ENCODE assay signal across 30 cellular contexts in genomic region chr7:46032353-46032752, GRCh38.
"Had no signal": no experiment of that assay in that cellular context is flagged by ENCODE, and none has a peak within 500 bp of the region (broad histone marks: within the 10 kb centered on the region; RNA-seq: fewer than 3 reads in every experiment).

No MANE protein-coding gene starts in this region.

- H3K4me3 ChIP-seq: ascending aorta, cardiac muscle cell, gastroesophageal sphincter, hepatocyte, left ventricle myocardium inferior, ovary, prostate gland, right atrium auricular region, spleen, tibial nerve had no signal

- H3K9me3 ChIP-seq: ascending aorta, gastroesophageal sphincter, left ventricle myocardium inferior, neutrophil, ovary, prostate gland, right atrium auricular region, spleen, tibial nerve had no signal

- H3K4me1 Mint-ChIP-seq: activated CD4-positive, alpha-beta memory T cell treated with anti-CD3 and anti-CD28 coated beads, Interleukin-2, amount 10 ng/mL, durations not matched to agents 7 days and 5 days; activated CD4-positive, alpha-beta T cell treated with anti-CD3 and anti-CD28 coated beads, Interleukin-2, amount 10 ng/mL, durations not matched to agents 7 days and 5 days; activated naive CD4-positive, alpha-beta T cell treated with anti-CD3 and anti-CD28 coated beads, Interleukin-2, amount 10 ng/mL, durations not matched to agents 7 days and 5 days; activated naive CD8-positive, alpha-beta T cell treated with anti-CD3 and anti-CD28 coated beads, Interleukin-2, amount 10 ng/mL, durations not matched to agents 7 days and 5 days; brain; immature natural killer cell; naive B cell; nephron progenitor cell; T-cell had no signal

- H3K27ac Mint-ChIP-seq: activated CD4-positive, alpha-beta memory T cell treated with anti-CD3 and anti-CD28 coated beads, Interleukin-2, amount 10 ng/mL, durations not matched to agents 7 days and 5 days; activated CD4-positive, alpha-beta T cell treated with anti-CD3 and anti-CD28 coated beads, Interleukin-2, amount 10 ng/mL, durations not matched to agents 7 days and 5 days; activated naive CD4-positive, alpha-beta T cell treated with anti-CD3 and anti-CD28 coated beads, Interleukin-2, amount 10 ng/mL, durations not matched to agents 7 days and 5 days; activated naive CD8-positive, alpha-beta T cell treated with anti-CD3 and anti-CD28 coated beads, Interleukin-2, amount 10 ng/mL, durations not matched to agents 7 days and 5 days; activated T-cell treated with anti-CD3 and anti-CD28 coated beads, Interleukin-2, amount 50 U/mL, for 24 hours; brain; effector memory CD8-positive, alpha-beta T cell; immature natural killer cell; mesothelial cell of epicardium; naive B cell; nephron progenitor cell; T-cell; WTC11 had no signal

- H3K79me2 ChIP-seq: hepatocyte had no signal

- H3K9me3 Mint-ChIP-seq: activated CD4-positive, alpha-beta memory T cell treated with anti-CD3 and anti-CD28 coated beads, Interleukin-2, amount 10 ng/mL, durations not matched to agents 7 days and 5 days; activated CD4-positive, alpha-beta T cell treated with anti-CD3 and anti-CD28 coated beads, Interleukin-2, amount 10 ng/mL, durations not matched to agents 7 days and 5 days; activated naive CD4-positive, alpha-beta T cell treated with anti-CD3 and anti-CD28 coated beads, Interleukin-2, amount 10 ng/mL, durations not matched to agents 7 days and 5 days; activated naive CD8-positive, alpha-beta T cell treated with anti-CD3 and anti-CD28 coated beads, Interleukin-2, amount 10 ng/mL, durations not matched to agents 7 days and 5 days; activated T-cell treated with anti-CD3 and anti-CD28 coated beads, Interleukin-2, amount 50 U/mL, for 24 hours; T-cell had no signal

- H2AFZ ChIP-seq: hepatocyte had no signal

- H3K4me2 ChIP-seq: hepatocyte had no signal

- H3K27me3 Mint-ChIP-seq: activated CD4-positive, alpha-beta memory T cell treated with anti-CD3 and anti-CD28 coated beads, Interleukin-2, amount 10 ng/mL, durations not matched to agents 7 days and 5 days; activated CD4-positive, alpha-beta T cell treated with anti-CD3 and anti-CD28 coated beads, Interleukin-2, amount 10 ng/mL, durations not matched to agents 7 days and 5 days; activated naive CD4-positive, alpha-beta T cell treated with anti-CD3 and anti-CD28 coated beads, Interleukin-2, amount 10 ng/mL, durations not matched to agents 7 days and 5 days; activated naive CD8-positive, alpha-beta T cell treated with anti-CD3 and anti-CD28 coated beads, Interleukin-2, amount 10 ng/mL, durations not matched to agents 7 days and 5 days; activated T-cell treated with anti-CD3 and anti-CD28 coated beads, Interleukin-2, amount 50 U/mL, for 24 hours; brain; effector memory CD8-positive, alpha-beta T cell had no signal

- H3K36me3 Mint-ChIP-seq: activated naive CD4-positive, alpha-beta T cell treated with anti-CD3 and anti-CD28 coated beads, Interleukin-2, amount 10 ng/mL, durations not matched to agents 7 days and 5 days; activated naive CD8-positive, alpha-beta T cell treated with anti-CD3 and anti-CD28 coated beads, Interleukin-2, amount 10 ng/mL, durations not matched to agents 7 days and 5 days; brain; immature natural killer cell; naive B cell; T-cell had no signal

- H3K27ac ChIP-seq: ascending aorta, gastroesophageal sphincter, hepatocyte, left ventricle myocardium inferior, neutrophil, ovary, prostate gland, right atrium auricular region, spleen, tibial nerve had no signal

- DNase-seq: activated CD4-positive, alpha-beta memory T cell treated with anti-CD3 and anti-CD28 coated beads, Interleukin-2, amount 10 ng/mL, durations not matched to agents 7 days and 5 days; activated CD4-positive, alpha-beta T cell treated with anti-CD3 and anti-CD28 coated beads for 1 hour; activated CD4-positive, alpha-beta T cell treated with anti-CD3 and anti-CD28 coated beads, Interleukin-2, amount 10 ng/mL, durations not matched to agents 7 days and 5 days; activated CD8-positive, alpha-beta memory T cell treated with anti-CD3 and anti-CD28 coated beads, Interleukin-2, amount 50 U/mL, for 48 hours; activated gamma-delta T cell; activated naive CD4-positive, alpha-beta T cell treated with anti-CD3 and anti-CD28 coated beads, Interleukin-2, amount 10 ng/mL, durations not matched to agents 7 days and 5 days; activated naive CD8-positive, alpha-beta T cell treated with anti-CD3 and anti-CD28 coated beads, Interleukin-2, amount 10 ng/mL, durations not matched to agents 7 days and 5 days; activated T-cell treated with anti-CD3 and anti-CD28 coated beads, Interleukin-2, amount 50 U/mL, for 24 hours; cortex of kidney; effector memory CD8-positive, alpha-beta T cell; erythroblast; immature natural killer cell; left ventricle myocardium inferior; naive B cell; nephron progenitor cell; ovary; spleen; stimulated activated naive CD4-positive, alpha-beta T cell treated with Interleukin-2 at 50 U/mL for 16 hours; T-cell had no signal

- H3K4me3 Mint-ChIP-seq: activated CD4-positive, alpha-beta memory T cell treated with anti-CD3 and anti-CD28 coated beads, Interleukin-2, amount 10 ng/mL, durations not matched to agents 7 days and 5 days; activated CD4-positive, alpha-beta T cell treated with anti-CD3 and anti-CD28 coated beads, Interleukin-2, amount 10 ng/mL, durations not matched to agents 7 days and 5 days; activated naive CD4-positive, alpha-beta T cell treated with anti-CD3 and anti-CD28 coated beads, Interleukin-2, amount 10 ng/mL, durations not matched to agents 7 days and 5 days; activated naive CD8-positive, alpha-beta T cell treated with anti-CD3 and anti-CD28 coated beads, Interleukin-2, amount 10 ng/mL, durations not matched to agents 7 days and 5 days; activated T-cell treated with anti-CD3 and anti-CD28 coated beads, Interleukin-2, amount 50 U/mL, for 24 hours; brain; effector memory CD8-positive, alpha-beta T cell; immature natural killer cell; mesothelial cell of epicardium; naive B cell; nephron progenitor cell; T-cell; WTC11 had no signal

- H3K27me3 ChIP-seq: ascending aorta, cardiac muscle cell, gastroesophageal sphincter, hepatocyte, neutrophil, ovary, right atrium auricular region, spleen, tibial nerve had no signal

- H3K36me3 ChIP-seq: ascending aorta, cardiac muscle cell, gastroesophageal sphincter, left ventricle myocardium inferior, neutrophil, ovary, prostate gland, right atrium auricular region, spleen, tibial nerve had no signal

- H3K4me1 ChIP-seq: gastroesophageal sphincter, prostate gland, spleen, tibial nerve had no signal
